In genomic region chr1:153963850-153964331, GRCh38 we compare ENCODE assay signal across 8 cellular contexts. TPM values are rescaled to one million over a fixed set of nuclear protein-coding genes. Genes with fewer than 3 reads are reported as not detected.
A peak's percentile ranks its signal among the peaks of the same experiment; 100 is the strongest.
DNase-seq lines count a peak whose midpoint lies in the region; ATAC-seq and TF ChIP-seq lines count a peak whose summit lies in the region.

No MANE protein-coding gene starts in this region.

- no peaks in the 10 kb centered on the region for H3K27me3 ChIP-seq in upper lobe of right lung

- peaks cover 14% of the 10 kb centered on the region for H3K36me3 ChIP-seq in upper lobe of right lung

- H3K4me3 ChIP-seq in choroid plexus epithelial cell (ENCODE audit: low read depth, low read length) (peak overlapping the region; percentile 89), upper lobe of right lung (peak overlapping the region; percentile 72)

- H3K9me3 ChIP-seq in upper lobe of right lung: no peaks in the 10 kb centered on the region

- H3K27ac ChIP-seq in upper lobe of right lung: peak overlapping the region; percentile 96

- intact Hi-C loops in upper lobe of right lung (cut with DNase I): no loop called here

- ATAC-seq in GM18517 (IDR thresholded peaks at IDR 0.05; ENCODE audit: unreplicated experiment) (peak; percentile 8), upper lobe of right lung (peak; percentile 5)

- H3K4me1 ChIP-seq in upper lobe of right lung: peaks cover 52% of the 10 kb centered on the region

- in situ Hi-C loops in ACHN (cut with HindIII; ENCODE audit: low pct_ligation_motif_present, low pct_unique_long_range_greater_than_20kb, low sequenced_read_pairs) (no loop called here), GM13977 (cut with MboI; ENCODE audit: low pct_unique_long_range_greater_than_20kb, low sequenced_read_pairs, unreplicated experiment) (no loop called here)

- DNase-seq in ACHN: peak; percentile 77
- DNase-seq in NCI-H82 (lab: John Stamatoyannopoulos, UW): peak; percentile 94
- DNase-seq in choroid plexus epithelial cell (ENCODE audit: low read depth): no peak
- DNase-seq in lung microvascular endothelial cell (ENCODE audit: low read depth in 2 of 2): peak; percentile 30 to 36
- peak; percentile 82 for DNase-seq in upper lobe of right lung
- DNase-seq in stimulated activated CD4-positive, alpha-beta T cell treated with anti-CD3 and anti-CD28 coated beads, Interleukin-2, amount 100 ng/mL, for 48 hours: no peak
- DNase-seq in GM13977 (ENCODE audit: low spot score): no peak

- TF ChIP-seq CTCF in choroid plexus epithelial cell (conservative IDR thresholded peaks at IDR 0.05; ENCODE audit: low read depth, low read length) (no peak), upper lobe of right lung (IDR thresholded peaks at IDR 0.05) (no peak), GM13977 (IDR thresholded peaks at IDR 0.05; ENCODE audit: extremely low read depth, insufficient read depth, missing control alignments) (no peak)

RNA-seq across cellular contexts. Expression of gene SLC39A1, which starts 0.6 kb away (rescaled TPM):
- total RNA-seq in lung microvascular endothelial cell (80.0 and 117 TPM in 2 replicates), upper lobe of right lung (120 TPM)

RNA-seq across cellular contexts. Expression of gene CREB3L4, which starts 3.8 kb away (rescaled TPM):
- total RNA-seq in lung microvascular endothelial cell: 5.0 and 5.7 TPM in 2 replicates
- 10.5 TPM for total RNA-seq in upper lobe of right lung

RNA-seq across cellular contexts. Expression of gene CRTC2, which starts 5.5 kb away (rescaled TPM):
- 2.0 and 4.6 TPM in 2 replicates for total RNA-seq in lung microvascular endothelial cell
- total RNA-seq in upper lobe of right lung: 52.7 TPM

RNA-seq across cellular contexts. Expression of gene JTB, which starts 13.6 kb away (rescaled TPM):
- total RNA-seq in lung microvascular endothelial cell: 85.2 and 118 TPM in 2 replicates
- 129 TPM for total RNA-seq in upper lobe of right lung

RNA-seq across cellular contexts. Expression of gene DENND4B, which starts 17.4 kb away (rescaled TPM):
- 5.7 and 12.3 TPM in 2 replicates for total RNA-seq in lung microvascular endothelial cell
- 83.7 TPM for total RNA-seq in upper lobe of right lung

Comparison
In these comparisons a context has a peak if more than half of its experiments do, and no peak if none do; other contexts are left out.
1. DNase-seq: peak in ACHN (single experiment), NCI-H82 (single experiment), lung microvascular endothelial cell (2 of 2) and upper lobe of right lung (single experiment); none in choroid plexus epithelial cell (single experiment), stimulated activated CD4-positive, alpha-beta T cell treated with anti-CD3 and anti-CD28 coated beads, Interleukin-2, amount 100 ng/mL, for 48 hours (0 of 2) and GM13977 (single experiment).